8 cellular contexts compared by ENCODE assay signal in genomic region chr4:25862411-25863346, GRCh38. TPM values are rescaled to one million over a fixed set of nuclear protein-coding genes. Genes with fewer than 3 reads are reported as not detected.
A peak's percentile ranks its signal among the peaks of the same experiment; 100 is the strongest.
DNase-seq lines count a peak whose midpoint lies in the region; ATAC-seq and TF ChIP-seq lines count a peak whose summit lies in the region.

Gene SEL1L3, minus strand, starts transcription at chr4:25862988. Its CDS starts 152 bp downstream, at chr4:25862836.

- intact Hi-C loops in heart left ventricle (cut with DNase I), result loop anchor here in 4 of 10 donors (5.0 to 10.0 kb wide), 2 partner anchors 50 to 52 kb away; partner anchors contain the start of gene SMIM20 (in 4 of the 4)

- H3K4me1 ChIP-seq in RWPE2 (ENCODE audit: insufficient read depth, poor library complexity, severe bottlenecking) (peaks cover 19% of the 10 kb centered on the region), heart left ventricle (peaks cover 0 to 43% (median 25%) of the 10 kb centered on the region in 12 donors), rectal smooth muscle tissue (ENCODE audit: control insufficient read depth, insufficient read depth, low read length) (peaks cover 2% of the 10 kb centered on the region)

- no peaks in the 10 kb centered on the region for H3K27me3 ChIP-seq in RWPE2 (ENCODE audit: insufficient read depth, poor library complexity, severe bottlenecking)
- H3K27me3 ChIP-seq in heart left ventricle, result no peaks in the 10 kb centered on the region
- no peaks in the 10 kb centered on the region for H3K27me3 ChIP-seq in rectal smooth muscle tissue (ENCODE audit: control insufficient read depth, insufficient read depth, low read length)

- H3K4me3 ChIP-seq in RWPE2 (ENCODE audit: severe bottlenecking) (peak within 1 kb of the TSS; percentile 92), heart left ventricle (peak within 1 kb of the TSS; percentile 62 to 94 (median 76)), rectal smooth muscle tissue (ENCODE audit: low read length) (peak within 1 kb of the TSS; percentile 65)

- TF ChIP-seq POLR2A in GM15510 (IDR thresholded peaks at IDR 0.05; ENCODE audit: borderline replicate concordance, extremely low read depth, insufficient read length), result peak; percentile 59
- TF ChIP-seq POLR2A in heart left ventricle (IDR thresholded peaks at IDR 0.05), result no peak

- H3K27ac Mint-ChIP-seq in activated naive CD4-positive, alpha-beta T cell treated with anti-CD3 and anti-CD28 coated beads, Interleukin-2, amount 50 U/mL, for 72 hours, result peak within 1 kb of the TSS; percentile 96 to 99

- DNase-seq in RWPE2 (ENCODE audit: low spot score), result peak; percentile 65
- peak; percentile 58 to 67 for DNase-seq in activated naive CD4-positive, alpha-beta T cell treated with anti-CD3 and anti-CD28 coated beads, Interleukin-2, amount 50 U/mL, for 72 hours (ENCODE audit: low spot score in 2 of 2)
- peak in 4 of 5 donors; percentile 29 to 72 (median 52) for DNase-seq in heart left ventricle
- no peak for DNase-seq in NOMO-1 (lab: John Stamatoyannopoulos, UW; ENCODE audit: unreplicated experiment in 2 of 2)
- no peak for DNase-seq in SK-N-DZ (ENCODE audit: low spot score)

- 1 to 3% (median 1%) methylated on average over 28 to 115 of the region's 115 CpGs for WGBS in heart left ventricle, 4 donors

- H3K9me3 ChIP-seq in RWPE2 (ENCODE audit: severe bottlenecking) (peaks cover 1% of the 10 kb centered on the region), heart left ventricle (no peaks in the 10 kb centered on the region)

- peak within 1 kb of the TSS; percentile 35 for H3K9ac ChIP-seq in rectal smooth muscle tissue (ENCODE audit: low read length)

- H3K36me3 Mint-ChIP-seq in activated naive CD4-positive, alpha-beta T cell treated with anti-CD3 and anti-CD28 coated beads, Interleukin-2, amount 50 U/mL, for 72 hours, result peaks cover 15 to 31% of the 10 kb centered on the region in 2 donors

- H3K27ac ChIP-seq in RWPE2 (ENCODE audit: poor library complexity, severe bottlenecking) (peak within 1 kb of the TSS; percentile 16), heart left ventricle (peak within 1 kb of the TSS in 11 of 12 donors; percentile 25 to 86 (median 68)), rectal smooth muscle tissue (ENCODE audit: low read depth, low read length) (no peak within 1 kb of the TSS)

- ATAC-seq in HG02759 (IDR thresholded peaks at IDR 0.05; ENCODE audit: unreplicated experiment), result peak; percentile 53
- peak; percentile 2; the same call in 1 of the 3 replicates for ATAC-seq in RWPE2 (ENCODE audit: low read depth)
- peak; percentile 63 to 74 for ATAC-seq in activated naive CD4-positive, alpha-beta T cell treated with anti-CD3 and anti-CD28 coated beads, Interleukin-2, amount 50 U/mL, for 72 hours
- peak in 2 of 4 donors; percentile 21 to 44 for ATAC-seq in heart left ventricle

- TF ChIP-seq CTCF in RWPE2 (IDR thresholded peaks at IDR 0.05; ENCODE audit: poor library complexity, severe bottlenecking) (no peak), heart left ventricle (IDR thresholded peaks at IDR 0.05) (no peak)

- H3K36me3 ChIP-seq in RWPE2 (ENCODE audit: low read depth), result no peaks in the 10 kb centered on the region
- no peaks in the 10 kb centered on the region for H3K36me3 ChIP-seq in heart left ventricle
- H3K36me3 ChIP-seq in rectal smooth muscle tissue (ENCODE audit: control insufficient read depth, insufficient read depth, low read length), result no peaks in the 10 kb centered on the region

- no peaks in the 10 kb centered on the region for H3K9me3 Mint-ChIP-seq in activated naive CD4-positive, alpha-beta T cell treated with anti-CD3 and anti-CD28 coated beads, Interleukin-2, amount 50 U/mL, for 72 hours

RNA-seq across cellular contexts. Expression of gene SEL1L3, which starts in this region (rescaled TPM):
- total RNA-seq in activated naive CD4-positive, alpha-beta T cell treated with anti-CD3 and anti-CD28 coated beads, Interleukin-2, amount 50 U/mL, for 72 hours, result 10 to 100 TPM; 32.8 to 44.3 TPM
- total RNA-seq in heart left ventricle, result 10 to 100 TPM in 2 of 9 donors, 1 to 10 TPM in 7; 2.1 to 20.7 (median 3.6) TPM
- polyA plus RNA-seq in heart left ventricle, result 1 to 10 TPM; 1.1 to 2.9 TPM
- 4.0 TPM in 2 replicates for polyA plus RNA-seq in SK-N-DZ (2014; cell fraction: cytosol; rRNA removed)
- polyA plus RNA-seq in SK-N-DZ (2014; cell fraction: nucleus; rRNA removed), result 2.9 and 3.0 TPM in 2 replicates

Comparison
In these comparisons a context has a peak if more than half of its experiments do, and no peak if none do; other contexts are left out.
1. DNase-seq: peak in RWPE2 (single experiment), activated naive CD4-positive, alpha-beta T cell treated with anti-CD3 and anti-CD28 coated beads, Interleukin-2, amount 50 U/mL, for 72 hours (2 of 2) and heart left ventricle (4 of 5); none in NOMO-1 (0 of 2) and SK-N-DZ (single experiment).
2. Peak in every context shown above with its lines, with median percentiles within 50 percentile points of each other: H3K4me3 ChIP-seq.